In the genomic region with DNA sequence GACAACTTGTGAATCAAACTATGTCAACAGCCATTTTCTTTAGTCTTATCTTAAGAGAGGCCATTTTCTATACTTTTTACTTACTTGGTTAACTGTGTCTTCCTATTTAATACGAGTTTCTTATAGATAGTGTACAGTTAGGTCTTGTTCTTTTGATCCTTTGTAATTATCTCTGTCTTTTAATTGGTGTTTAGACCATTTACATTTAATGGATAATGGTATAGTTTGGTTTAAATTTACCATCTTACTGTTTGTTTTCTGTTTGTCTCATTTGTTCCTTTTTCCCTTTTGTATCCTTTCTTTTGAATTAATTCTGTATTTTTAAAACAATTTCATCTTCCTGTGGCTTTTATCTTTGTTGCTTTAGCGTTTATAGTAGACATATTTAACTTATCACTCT, we compare ENCODE assay signal across 9 cellular contexts. TPM values are rescaled to one million over a fixed set of nuclear protein-coding genes. Genes with fewer than 3 reads are reported as not detected.
"Had no signal": no experiment of that assay in that cellular context is flagged by ENCODE, and none has a peak within 500 bp of the region (broad histone marks: within the 10 kb centered on the region; RNA-seq: fewer than 3 reads in every experiment).

No MANE protein-coding gene starts in this region.

- DNase-seq: H9, HCEC 1CT, HFFc6 had no signal

- H3K4me3 ChIP-seq: GM23338 had no signal

- H3K4me2 ChIP-seq: GM23338 had no signal

- H3K4me3 Mint-ChIP-seq: GM23338, H9, HFFc6 had no signal

- FAIRE-seq: H1, H54, HepG2 had no signal

- H3K27me3 Mint-ChIP-seq: IgD-negative memory B cell had no signal

- H3K27ac Mint-ChIP-seq: GM23338, H9, HFFc6, IgD-negative memory B cell had no signal

- H3K4me1 Mint-ChIP-seq: GM23338, H9 had no signal

- H3K27ac ChIP-seq: HL-60 had no signal

- H2AFZ ChIP-seq: GM23338 had no signal

- ATAC-seq: GM23338, HepG2 had no signal

RNA-seq across cellular contexts. Expression of gene BEST3, which starts 59.0 kb away (rescaled TPM):
- total RNA-seq: GM23338, HepG2 had no signal
- polyA plus RNA-seq: GM23338, H1, HepG2, IgD-negative memory B cell had no signal
